In genomic region chr2:136871424-136871823, GRCh38 we compare ENCODE assay signal across 28 cellular contexts.
"Had no signal": no experiment of that assay in that cellular context is flagged by ENCODE, and none has a peak within 500 bp of the region (broad histone marks: within the 10 kb centered on the region; RNA-seq: fewer than 3 reads in every experiment).

No MANE protein-coding gene starts in this region.

- H3K79me2 ChIP-seq: parathyroid adenoma had no signal

- DNase-seq: natural killer cell; occipital lobe; ovary; posterior cingulate gyrus; psoas muscle; right cardiac atrium; spleen; stimulated activated CD4-positive, alpha-beta T cell treated with anti-CD3 and anti-CD28 coated beads, Interleukin-12 subunit alpha, Interleukin-12 subunit beta, amount 100 ng/mL, for 4 hours; stimulated activated CD4-positive, alpha-beta T cell treated with anti-CD3 and anti-CD28 coated beads, Interleukin-1b, Interleukin-23, amount 100 ng/mL, for 48 hours; stimulated activated CD4-positive, alpha-beta T cell treated with anti-CD3 and anti-CD28 coated beads, Interleukin-4, amount 100 ng/mL, for 1 hour; stimulated activated CD4-positive, alpha-beta T cell treated with anti-CD3 and anti-CD28 coated beads, Interleukin-4, amount 100 ng/mL, for 4 hours; stimulated activated CD8-positive, alpha-beta memory T cell treated with anti-CD3 and anti-CD28 coated beads, Interleukin-4, amount 100 ng/mL, for 48 hours; stimulated activated naive CD4-positive, alpha-beta T cell; stimulated activated naive CD8-positive, alpha-beta T cell treated with anti-CD3 and anti-CD28 coated beads, Interleukin-15, amount 100 ng/mL, for 72 hours; stimulated activated naive CD8-positive, alpha-beta T cell treated with anti-CD3 and anti-CD28 coated beads, Interleukin-15, Interleukin-2, amounts not matched to agents 100 U/mL and 50 U/mL, for 24 hours; substantia nigra; testis; tibial artery; transverse colon; upper lobe of right lung; uterus had no signal

- H3K4me3 ChIP-seq: neural progenitor cell, ovary, psoas muscle, skin epidermis, smooth muscle cell, spleen, suprapubic skin, testis, tibial artery, transverse colon, upper lobe of right lung, uterus had no signal

- H3K36me3 ChIP-seq: neural progenitor cell, ovary, spleen, suprapubic skin, tibial artery, transverse colon, upper lobe of right lung, uterus had no signal

- H3K4me2 ChIP-seq: neural progenitor cell, smooth muscle cell had no signal

- H3K27me3 ChIP-seq: neural progenitor cell, ovary, spleen, suprapubic skin, testis, tibial artery, transverse colon, upper lobe of right lung, uterus had no signal

- H3K27ac ChIP-seq: neural progenitor cell, ovary, parathyroid adenoma, psoas muscle, skin epidermis, spleen, suprapubic skin, testis, tibial artery, transverse colon, upper lobe of right lung, uterus had no signal

- H3K9me3 ChIP-seq: ovary, psoas muscle, spleen, suprapubic skin, testis, tibial artery, transverse colon, upper lobe of right lung, uterus had no signal

- H3K4me1 ChIP-seq: neural progenitor cell, parathyroid adenoma, psoas muscle, spleen, suprapubic skin, testis, tibial artery, transverse colon, upper lobe of right lung, uterus had no signal

- ATAC-seq: natural killer cell; psoas muscle; right cardiac atrium; sciatic nerve; stimulated activated memory B cell treated with anti-CD40 and anti-IgM and Interleukin-4, amounts not matched to agents 10 μg/mL and 1 μg/mL and 100 μg/mL, for 72 hours; stimulated activated naive CD8-positive, alpha-beta T cell treated with anti-CD3 and anti-CD28 coated beads, Interleukin-15, amount 100 ng/mL, for 72 hours; stimulated activated naive CD8-positive, alpha-beta T cell treated with anti-CD3 and anti-CD28 coated beads, Interleukin-15, Interleukin-2, amounts not matched to agents 100 U/mL and 50 U/mL, for 24 hours; upper lobe of right lung had no signal

- H3K9ac ChIP-seq: neural progenitor cell, parathyroid adenoma had no signal

- H2AFZ ChIP-seq: neural progenitor cell, parathyroid adenoma had no signal
